ENCODE assay signal across 8 cellular contexts in the genomic region with DNA sequence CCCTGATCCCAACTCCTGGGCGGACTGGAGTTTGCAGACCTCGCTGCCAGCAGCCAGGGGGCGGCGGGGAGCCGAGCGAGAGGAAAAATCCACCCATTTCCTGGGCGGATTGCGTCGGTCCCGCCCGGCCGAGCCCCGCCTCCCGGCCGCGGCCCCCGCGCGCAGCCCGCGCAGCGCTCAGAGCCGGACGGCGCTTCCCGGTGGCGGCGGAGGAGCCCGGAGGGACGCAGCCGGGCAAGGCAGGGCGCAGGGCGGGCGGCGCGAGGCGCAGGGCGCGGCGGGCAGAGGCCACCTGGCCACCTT. TPM values are rescaled to one million over a fixed set of nuclear protein-coding genes. Genes with fewer than 3 reads are reported as not detected.
DNase-seq lines count a peak whose midpoint lies in the region; ATAC-seq and TF ChIP-seq lines count a peak whose summit lies in the region.

A gene (plus strand): TSS at position 180 of the 303 bp plus-strand sequence. CDS start 322 bp downstream, outside the sequence.

- H3K9me3 Mint-ChIP-seq in activated T-cell treated with anti-CD3 and anti-CD28 coated beads, Interleukin-2, amount 50 U/mL, for 4 hours: no peaks in the 10 kb centered on the region
- peaks cover 10% of the 10 kb centered on the region for H3K9me3 Mint-ChIP-seq in glutamatergic neuron (ENCODE audit: unreplicated experiment)

- peaks cover 6% of the 10 kb centered on the region for H3K4me1 Mint-ChIP-seq in activated T-cell treated with anti-CD3 and anti-CD28 coated beads, Interleukin-2, amount 50 U/mL, for 4 hours (ENCODE audit: low read depth)
- H3K4me1 Mint-ChIP-seq in glutamatergic neuron (ENCODE audit: low read depth, unreplicated experiment): peaks cover 42% of the 10 kb centered on the region

- TF ChIP-seq CTCF in glutamatergic neuron (IDR thresholded peaks at IDR 0.05; ENCODE audit: partially characterized antibody, unreplicated experiment) (peak; percentile 75), omental fat pad (IDR thresholded peaks at IDR 0.05) (peak in 1 of 3 donors; percentile 16)

- H3K9me3 ChIP-seq in HUES6 (ENCODE audit: control insufficient read depth, insufficient read depth, low read depth, low read length): no peaks in the 10 kb centered on the region

- H3K27ac ChIP-seq in HUES6 (ENCODE audit: low read depth, low read length): no peak within 1 kb of the TSS

- peaks cover 12% of the 10 kb centered on the region for H3K36me3 ChIP-seq in HUES6 (ENCODE audit: control insufficient read depth, insufficient read depth, low read length)

- no peak within 1 kb of the TSS for H3K4me3 Mint-ChIP-seq in activated T-cell treated with anti-CD3 and anti-CD28 coated beads, Interleukin-2, amount 50 U/mL, for 4 hours
- peak within 1 kb of the TSS; percentile 76 for H3K4me3 Mint-ChIP-seq in glutamatergic neuron (ENCODE audit: unreplicated experiment)

- H3K36me3 Mint-ChIP-seq in activated T-cell treated with anti-CD3 and anti-CD28 coated beads, Interleukin-2, amount 50 U/mL, for 4 hours (ENCODE audit: insufficient read depth): no peaks in the 10 kb centered on the region
- peaks cover 6% of the 10 kb centered on the region for H3K36me3 Mint-ChIP-seq in glutamatergic neuron (ENCODE audit: unreplicated experiment)

- ATAC-seq in activated T-cell treated with anti-CD3 and anti-CD28 coated beads, Interleukin-2, amount 50 U/mL, for 4 hours: peak; percentile 28 to 51
- ATAC-seq in omental fat pad (ENCODE audit: low FRiP score) (no peak), GM21737 (IDR thresholded peaks at IDR 0.05; ENCODE audit: unreplicated experiment) (no peak), HG03095 (IDR thresholded peaks at IDR 0.05; ENCODE audit: unreplicated experiment) (no peak)

- H3K27me3 Mint-ChIP-seq in activated T-cell treated with anti-CD3 and anti-CD28 coated beads, Interleukin-2, amount 50 U/mL, for 4 hours (ENCODE audit: low read depth): peaks cover 65% of the 10 kb centered on the region
- peaks cover 19% of the 10 kb centered on the region for H3K27me3 Mint-ChIP-seq in glutamatergic neuron (ENCODE audit: unreplicated experiment)

- no peak within 1 kb of the TSS for H3K27ac Mint-ChIP-seq in glutamatergic neuron (ENCODE audit: unreplicated experiment)

- peak within 1 kb of the TSS; percentile 67 for H3K4me3 ChIP-seq in HUES6 (ENCODE audit: low read depth, low read length)

- peaks cover 44% of the 10 kb centered on the region for H3K27me3 ChIP-seq in HUES6 (ENCODE audit: control insufficient read depth, insufficient read depth, low read length)

- DNase-seq in D341Med (ENCODE audit: low spot score) (peak; percentile 90), glutamatergic neuron (peak; percentile 91), omental fat pad (ENCODE audit: low spot score) (peak; percentile 29), DMS53 treated with DMSO at 0.1 percent for 48 hours (lab: John Stamatoyannopoulos, UW; ENCODE audit: unreplicated experiment) (no peak)
- DNase-seq in activated T-cell treated with anti-CD3 and anti-CD28 coated beads, Interleukin-2, amount 50 U/mL, for 4 hours: no peak

- H3K9ac ChIP-seq in HUES6 (ENCODE audit: low read length): peak within 1 kb of the TSS; percentile 37

- H3K4me1 ChIP-seq in HUES6 (ENCODE audit: control insufficient read depth, insufficient read depth, low read length): peaks cover 10% of the 10 kb centered on the region

RNA-seq across cellular contexts. Expression of the gene that starts here (rescaled TPM):
- total RNA-seq in activated T-cell treated with anti-CD3 and anti-CD28 coated beads, Interleukin-2, amount 50 U/mL, for 4 hours: under 1 TPM in 2 of 3 donors, not detected in 1; 0.22 to 0.26 TPM
- 387 TPM for total RNA-seq in glutamatergic neuron (ENCODE audit: unreplicated experiment)
- total RNA-seq in omental fat pad: 10 to 100 TPM; 12.1 to 31.4 (median 23.2) TPM

Comparison
In these comparisons a context has a peak if more than half of its experiments do, and no peak if none do; other contexts are left out.
1. RNA of the gene that starts here (total RNA-seq): 387 TPM in glutamatergic neuron (single experiment); 12.1 to 31.4 TPM in omental fat pad and 0.22 to 0.26 TPM in activated T-cell treated with anti-CD3 and anti-CD28 coated beads, Interleukin-2, amount 50 U/mL, for 4 hours; every median in the first group is over 10 times any median in the second.
2. Peak in ATAC-seq in activated T-cell treated with anti-CD3 and anti-CD28 coated beads, Interleukin-2, amount 50 U/mL, for 4 hours; RNA of the gene not detected or under 1 TPM.
3. DNase-seq: peak in D341Med (single experiment), glutamatergic neuron (single experiment) and omental fat pad (single experiment); none in activated T-cell treated with anti-CD3 and anti-CD28 coated beads, Interleukin-2, amount 50 U/mL, for 4 hours (single experiment) and DMS53 treated with DMSO at 0.1 percent for 48 hours (single experiment).